Comparison of ENCODE assay signal across 8 cellular contexts in genomic region chr17:37406635-37407455, GRCh38. TPM values are rescaled to one million over a fixed set of nuclear protein-coding genes. Genes with fewer than 3 reads are reported as not detected.
A peak's percentile ranks its signal among the peaks of the same experiment; 100 is the strongest.
DNase-seq lines count a peak whose midpoint lies in the region; ATAC-seq and TF ChIP-seq lines count a peak whose summit lies in the region.

ACACA (minus strand) TSS chr17:37406836; CDS start chr17:37406299, 537 bp downstream.
TADA2A (plus strand) TSS chr17:37406886; CDS start chr17:37411366, 4,480 bp downstream.

- H3K27me3 ChIP-seq in prostate gland (replicated peaks; ENCODE audit: insufficient read depth) (no peaks in the 10 kb centered on the region), upper lobe of right lung (no peaks in the 10 kb centered on the region)

- H3K4me3 ChIP-seq in prostate gland (peak within 1 kb of the TSS; percentile 67 to 84), upper lobe of right lung (peak within 1 kb of the TSS; percentile 94)

- 0 to 1% (median 1%) methylated on average over 41 to 96 of the region's 97 CpGs for WGBS in adipose tissue, 3 donors
- under 1% methylated on average over 72 of the region's 97 CpGs for WGBS in prostate gland

- H3K36me3 ChIP-seq in prostate gland (peaks cover 0 to 5% of the 10 kb centered on the region in 2 donors), upper lobe of right lung (peaks cover 7% of the 10 kb centered on the region)

- H3K4me1 ChIP-seq in prostate gland (replicated peaks): no peaks in the 10 kb centered on the region
- H3K4me1 ChIP-seq in upper lobe of right lung: peaks cover 10% of the 10 kb centered on the region

- peak within 1 kb of the TSS; percentile 83 for H3K27ac ChIP-seq in adipose tissue (ENCODE audit: low read depth, low read length)
- peak within 1 kb of the TSS; percentile 85 to 88 for H3K27ac ChIP-seq in prostate gland
- H3K27ac ChIP-seq in upper lobe of right lung: peak within 1 kb of the TSS; percentile 97

- intact Hi-C loops in left cardiac atrium (cut with DNase I): no loop called here
- intact Hi-C loops in prostate gland (cut with DNase I): loop anchor here (2.0 kb wide), 1 partner anchor 84 kb away; no protein-coding TSS in a partner anchor
- intact Hi-C loops in upper lobe of right lung (cut with DNase I): no loop called here

- TF ChIP-seq CTCF in prostate gland (IDR thresholded peaks at IDR 0.05) (peak in 2 of 4 experiments; percentile 19 to 39), upper lobe of right lung (IDR thresholded peaks at IDR 0.05) (no peak)

- peak; percentile 76 for ATAC-seq in HG02588 (IDR thresholded peaks at IDR 0.05; ENCODE audit: unreplicated experiment)
- peak; percentile 96 to 98 for ATAC-seq in left cardiac atrium
- ATAC-seq in upper lobe of right lung: peak; percentile 97

- H3K9me3 ChIP-seq in prostate gland (no peaks in the 10 kb centered on the region), upper lobe of right lung (no peaks in the 10 kb centered on the region)

- peak; percentile 72 for DNase-seq in NCI-H1092 (lab: John Stamatoyannopoulos, UW)
- DNase-seq in T-helper 1 cell: peak; percentile 51 to 84 (median 63)
- DNase-seq in left cardiac atrium: peak; percentile 86
- DNase-seq in prostate gland (ENCODE audit: low spot score): peak; percentile 69
- peak; percentile 93 for DNase-seq in upper lobe of right lung

- TF ChIP-seq POLR2A in GM10847 (IDR thresholded peaks at IDR 0.05; ENCODE audit: extremely low read depth, insufficient read length) (peak; percentile 76), prostate gland (IDR thresholded peaks at IDR 0.05) (peak; percentile 58)

RNA-seq across cellular contexts. Expression of gene ACACA, which starts in this region (rescaled TPM):
- polyA plus RNA-seq in adipose tissue: 10 to 100 TPM in 2 of 3 donors, 1 to 10 TPM in 1; 9.5 to 40.2 (median 26.5) TPM
- total RNA-seq in left cardiac atrium (10 to 100 TPM; 28.1 to 49.6 TPM), prostate gland (10 to 100 TPM; 54.2 to 71.3 TPM), upper lobe of right lung (110 TPM)

RNA-seq across cellular contexts. Expression of gene TADA2A, which starts in this region (rescaled TPM):
- 1 to 10 TPM; 4.5 to 8.3 (median 6.8) TPM for polyA plus RNA-seq in adipose tissue
- 10 to 100 TPM; 13.5 to 18.9 TPM for total RNA-seq in left cardiac atrium
- total RNA-seq in prostate gland: 10 to 100 TPM; 13.0 to 29.7 TPM
- total RNA-seq in upper lobe of right lung: 21.4 TPM

Comparison
In these comparisons a context has a peak if more than half of its experiments do, and no peak if none do; other contexts are left out.
1. Peak in every context shown above with its lines: DNase-seq, ATAC-seq, H3K4me3 ChIP-seq and H3K27ac ChIP-seq.